Comparison of ENCODE assay signal across 22 cellular contexts in the genomic region with DNA sequence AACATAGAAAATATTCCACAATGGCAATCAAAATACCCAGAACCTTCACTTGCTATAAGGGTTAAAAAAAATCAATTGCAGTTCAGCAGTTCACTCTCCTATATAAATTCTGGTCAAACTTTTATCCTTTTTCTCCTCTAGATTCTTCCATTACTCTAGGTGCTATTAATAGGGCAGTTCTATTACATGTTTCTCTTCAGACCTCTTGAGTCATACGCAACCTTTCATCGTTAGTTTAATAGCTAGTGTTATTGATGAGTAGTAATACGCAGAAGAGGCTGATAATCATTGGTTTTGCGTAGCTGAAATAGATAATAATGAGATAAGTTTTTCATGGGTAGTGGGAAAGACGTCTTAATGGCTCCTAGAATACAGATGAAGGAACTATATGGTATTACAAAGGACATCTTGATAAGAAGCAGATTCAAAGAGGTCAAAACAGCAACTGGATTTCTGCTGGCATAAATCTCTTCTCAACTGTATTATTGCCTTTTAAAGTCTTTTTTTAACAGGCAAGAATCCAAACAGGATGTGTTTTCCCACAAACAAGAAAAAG.
DNase-seq lines count a peak whose midpoint lies in the region; ATAC-seq and TF ChIP-seq lines count a peak whose summit lies in the region.
"Had no signal": no experiment of that assay in that cellular context is flagged by ENCODE, and none has a peak within 500 bp of the region (broad histone marks: within the 10 kb centered on the region; RNA-seq: fewer than 3 reads in every experiment).

No MANE protein-coding gene starts in this region.

- H3K36me3 Mint-ChIP-seq in nephron progenitor cell (ENCODE audit: low read depth), result no peaks in the 10 kb centered on the region

- H3K36me3 ChIP-seq in uterus (no peaks in the 10 kb centered on the region), transverse colon (no peaks in the 10 kb centered on the region), suprapubic skin (no peaks in the 10 kb centered on the region)

- no peaks in the 10 kb centered on the region for H3K9me3 ChIP-seq in uterus
- H3K9me3 ChIP-seq in transverse colon, result no peaks in the 10 kb centered on the region
- H3K9me3 ChIP-seq in suprapubic skin, result no peaks in the 10 kb centered on the region
- H3K9me3 ChIP-seq: Caco-2 had no signal

- in situ Hi-C loops in transverse colon (cut with MboI; ENCODE audit: low pct_ligation_motif_present in 1 of 4, low pct_unique_long_range_greater_than_20kb in 1 of 4, low sequenced_read_pairs in 3 of 4), result no loop called here

- H3K4me3 ChIP-seq in fibroblast of mammary gland (ENCODE audit: control insufficient read depth, low read depth, low read length) (no peak overlapping the region), uterus (no peak overlapping the region), transverse colon (no peak overlapping the region), suprapubic skin (no peak overlapping the region)

- no peak overlapping the region for H3K4me3 Mint-ChIP-seq in nephron progenitor cell
- H3K4me3 Mint-ChIP-seq: CD4-positive, alpha-beta T cell had no signal

- TF ChIP-seq EP300 in transverse colon (IDR thresholded peaks at IDR 0.05; ENCODE audit: low read depth) (no peak), suprapubic skin (IDR thresholded peaks at IDR 0.05) (no peak)

- ATAC-seq in left ventricle myocardium superior (peak; percentile 21), left cardiac atrium (no peak)
- ATAC-seq: HCT116 had no signal

- peaks cover 9% of the 10 kb centered on the region for H3K27me3 Mint-ChIP-seq in nephron progenitor cell (ENCODE audit: low read depth, poor library complexity)
- H3K27me3 Mint-ChIP-seq: CD4-positive, alpha-beta T cell had no signal

- H3K4me1 Mint-ChIP-seq in nephron progenitor cell, result peaks cover 33% of the 10 kb centered on the region

- H3K27ac Mint-ChIP-seq in nephron progenitor cell, result peak overlapping the region; percentile 63
- H3K27ac Mint-ChIP-seq: CD4-positive, alpha-beta T cell had no signal

- DNase-seq in left ventricle myocardium superior (no peak), left cardiac atrium (no peak), fibroblast of mammary gland (ENCODE audit: low read depth) (peak; percentile 8), nephron progenitor cell (no peak), uterus (no peak), transverse colon (no peak), suprapubic skin (ENCODE audit: low spot score in 2 of 2) (no peak), RKO (ENCODE audit: low spot score) (no peak)
- DNase-seq: Caco-2; CD4-positive, alpha-beta T cell; DMS153; GOT3; MM.1S; NCI-H1092; NCI-H146; NCI-H2029 treated with DMSO at 0.1 percent for 48 hours; NCI-H2171; NCI-H748 treated with DMSO at 0.1 percent for 48 hours; NK-92 treated with Interleukin-12 subunit alpha and Interleukin-12 subunit beta, amount 100 ng/mL, for 24 hours; OCI-M1; SHP77 treated with DMSO at 0.1 percent for 48 hours had no signal

- TF ChIP-seq CTCF in fibroblast of mammary gland (conservative IDR thresholded peaks at IDR 0.05; ENCODE audit: control insufficient read depth, insufficient read depth, low read depth, low read length), result no peak
- no peak for TF ChIP-seq CTCF in nephron progenitor cell (IDR thresholded peaks at IDR 0.05)
- no peak for TF ChIP-seq CTCF in uterus (IDR thresholded peaks at IDR 0.05)
- no peak for TF ChIP-seq CTCF in transverse colon (IDR thresholded peaks at IDR 0.05)
- no peak for TF ChIP-seq CTCF in suprapubic skin (IDR thresholded peaks at IDR 0.05)

- H3K27me3 ChIP-seq in uterus, result no peaks in the 10 kb centered on the region
- no peaks in the 10 kb centered on the region for H3K27me3 ChIP-seq in transverse colon
- no peaks in the 10 kb centered on the region for H3K27me3 ChIP-seq in suprapubic skin

- TF ChIP-seq POLR2A in uterus (IDR thresholded peaks at IDR 0.05), result no peak
- no peak for TF ChIP-seq POLR2A in transverse colon (IDR thresholded peaks at IDR 0.05)
- TF ChIP-seq POLR2A in suprapubic skin (IDR thresholded peaks at IDR 0.05), result no peak

- WGBS in transverse colon (ENCODE audit: low coverage in 1 of 2), 2 donors, result 74 to 77% methylated on average over 5 of the region's 5 CpGs
- 80% methylated on average over 5 of the region's 5 CpGs for WGBS in suprapubic skin

- H3K9me3 Mint-ChIP-seq in nephron progenitor cell, result peaks cover 8% of the 10 kb centered on the region
- H3K9me3 Mint-ChIP-seq: CD4-positive, alpha-beta T cell had no signal

- intact Hi-C loops in left ventricle myocardium superior (cut with micrococcal nuclease), result no loop called here
- intact Hi-C loops in left cardiac atrium (cut with DNase I), result loop anchor here in 1 of 2 donors (10.0 kb wide), 1 partner anchor 131 kb away; no protein-coding TSS in a partner anchor
- intact Hi-C loops in uterus (cut with DNase I; ENCODE audit: low total_unique reads), result no loop called here
- intact Hi-C loops in transverse colon (cut with DNase I; ENCODE audit: low total_unique reads), result no loop called here

- peak overlapping the region; percentile 61 to 66 for H3K27ac ChIP-seq in uterus
- peak overlapping the region in 2 of 4 donors; percentile 11 to 38 for H3K27ac ChIP-seq in transverse colon
- no peak overlapping the region for H3K27ac ChIP-seq in suprapubic skin

- H3K4me1 ChIP-seq in uterus (no peaks in the 10 kb centered on the region), transverse colon (peaks cover 7 to 18% (median 9%) of the 10 kb centered on the region in 4 donors), suprapubic skin (no peaks in the 10 kb centered on the region)
- H3K4me1 ChIP-seq: Caco-2 had no signal
